12 cellular contexts compared by ENCODE assay signal in genomic region chr20:25398363-25399037, GRCh38. TPM values are rescaled to one million over a fixed set of nuclear protein-coding genes. Genes with fewer than 3 reads are reported as not detected.
DNase-seq lines count a peak whose midpoint lies in the region; ATAC-seq, FAIRE-seq and TF ChIP-seq lines count a peak whose summit lies in the region.
"Had no signal": no experiment of that assay in that cellular context is flagged by ENCODE, and none has a peak within 500 bp of the region (broad histone marks: within the 10 kb centered on the region; RNA-seq: fewer than 3 reads in every experiment).

No MANE protein-coding gene starts in this region.

- H2AFZ ChIP-seq in GM23248 (peak overlapping the region; percentile 24), PC-9 (no peak overlapping the region), fibroblast of lung (ENCODE audit: low read length) (peak overlapping the region; percentile 25)

- H3K27me3 ChIP-seq in GM23248 (replicated peaks; ENCODE audit: insufficient read depth) (no peaks in the 10 kb centered on the region), PC-9 (ENCODE audit: insufficient read depth, low read depth) (no peaks in the 10 kb centered on the region), fibroblast of lung (ENCODE audit: control insufficient read depth, insufficient read depth, low read length) (no peaks in the 10 kb centered on the region), pancreas (no peaks in the 10 kb centered on the region)

- in situ Hi-C loops in GM23248 (cut with MboI) = no loop called here

- WGBS in GM23248 (ENCODE audit: low coverage in 1 of 2, low lambda C conversion rate in 2 of 2, missing lambda C conversion rate in 2 of 2), 2 experiments = 57 to 60% methylated on average over 4 of the region's 4 CpGs
- 22 to 26% methylated on average over 4 of the region's 4 CpGs for WGBS in pancreas, 2 donors

- H3K4me3 ChIP-seq in GM23248 (no peak overlapping the region), PC-9 (no peak overlapping the region), fibroblast of lung (replicated peaks in 1 of 4; ENCODE audit: control extremely low read depth in 1 of 4, insufficient read depth in 1 of 4, low read depth in 3 of 4, low read length in 4 of 4) (no peak overlapping the region), pancreas (no peak overlapping the region)

- H3K9me3 ChIP-seq in GM23248 (ENCODE audit: low read depth) (no peaks in the 10 kb centered on the region), PC-9 (ENCODE audit: insufficient read depth, low read depth) (peaks cover 10% of the 10 kb centered on the region; the same call in 1 of the 2 replicates), fibroblast of lung (ENCODE audit: control insufficient read depth, insufficient read depth, low read depth, low read length) (no peaks in the 10 kb centered on the region), pancreas (no peaks in the 10 kb centered on the region)

- ATAC-seq in pancreas (peak; percentile 42 to 62 (median 55)), HG03442 (IDR thresholded peaks at IDR 0.05; ENCODE audit: unreplicated experiment) (no peak), HG03280 (IDR thresholded peaks at IDR 0.05; ENCODE audit: unreplicated experiment) (no peak)
- ATAC-seq: natural killer cell treated with Interleukin-12 subunit alpha and Interleukin-12 subunit beta and Interleukin-15 and Interleukin-18, amount 100 ng/mL, for 72 hours had no signal

- intact Hi-C loops in PC-9 (cut with micrococcal nuclease; ENCODE audit: unreplicated experiment) = loop anchor here (1.0 to 2.0 kb wide), 7 partner anchors 62 to 405 kb away; no protein-coding TSS in a partner anchor
- intact Hi-C loops in pancreas (cut with DNase I) = loop anchor here in 1 of 3 donors (5.0 kb wide), 1 partner anchor 61 kb away; no protein-coding TSS in a partner anchor

- H4K20me1 ChIP-seq in GM23248 (ENCODE audit: insufficient read depth) = no peaks in the 10 kb centered on the region
- no peaks in the 10 kb centered on the region for H4K20me1 ChIP-seq in PC-9 (ENCODE audit: insufficient read depth)
- H4K20me1 ChIP-seq in fibroblast of lung (ENCODE audit: control insufficient read depth, extremely low read depth, insufficient read depth, low read length) = no peaks in the 10 kb centered on the region

- no TSS peak for BruUV-seq in PC-9 (replicated peaks; lab: Mats Ljungman, UMichigan)

- DNase-seq in GM23248 (no peak), PC-9 (peak in 1 of 2 experiments; percentile 37), fibroblast of lung (ENCODE audit: low read depth in 2 of 2) (no peak), pancreas (no peak), NCI-H2029 (lab: John Stamatoyannopoulos, UW) (no peak), GM19238 (ENCODE audit: insufficient read length, low spot score) (no peak)
- DNase-seq: activated CD4-positive, CD25-positive, alpha-beta regulatory T cell treated with anti-CD3 and anti-CD28 coated beads, Interleukin-2, amount 50 U/mL, for 72 hours; activated effector memory CD4-positive, alpha-beta T cell treated with Interleukin-2 at 50 U/mL for 16 hours; stimulated activated CD4-positive, alpha-beta T cell treated with anti-CD3 and anti-CD28 coated beads, Interleukin-1b, Interleukin-23, amount 100 ng/mL, for 48 hours had no signal

- H3K9ac ChIP-seq in GM23248 = no peak overlapping the region; the same call in 1 of the 2 replicates
- H3K9ac ChIP-seq in fibroblast of lung (ENCODE audit: insufficient read depth, low read length) = no peak overlapping the region

- H3K27ac ChIP-seq in GM23248 (peak overlapping the region; percentile 3; the same call in 1 of the 2 replicates), PC-9 (no peak overlapping the region), fibroblast of lung (ENCODE audit: insufficient read depth, low read length) (no peak overlapping the region), pancreas (peak overlapping the region in 1 of 4 donors; percentile 26)

- no peak for FAIRE-seq in pancreas (lab: Jason Lieb, UNC)

- no peak overlapping the region for H3K4me2 ChIP-seq in GM23248 (ENCODE audit: unreplicated experiment)
- H3K4me2 ChIP-seq in PC-9 = peak overlapping the region; percentile 51
- no peak overlapping the region for H3K4me2 ChIP-seq in fibroblast of lung (ENCODE audit: extremely low read depth, insufficient read depth, low read length)

- CTCF ChIA-PET in PC-9 (lab: Charles Lee) = interaction anchor here (0.5 to 2.4 kb wide), 12 partner anchors 9 to 690 kb away, joined by 3 to 12 read pairs (median 4); partner anchors contain the start of genes APMAP and GINS1

- H3K9me2 ChIP-seq in GM23248 (ENCODE audit: insufficient read depth) (no peaks in the 10 kb centered on the region), PC-9 (ENCODE audit: insufficient read depth) (no peaks in the 10 kb centered on the region)

- H3K4me1 ChIP-seq in GM23248 (ENCODE audit: insufficient read depth) (peaks cover 11% of the 10 kb centered on the region), PC-9 (replicated peaks; ENCODE audit: insufficient read depth) (peaks cover 25% of the 10 kb centered on the region), fibroblast of lung (ENCODE audit: control insufficient read depth, extremely low read depth, insufficient read depth, low read length) (peaks cover 6% of the 10 kb centered on the region), pancreas (peaks cover 0 to 11% (median 0%) of the 10 kb centered on the region in 3 donors)

- TF ChIP-seq CTCF in PC-9 (conservative IDR thresholded peaks at IDR 0.05) = no peak
- TF ChIP-seq CTCF in fibroblast of lung (conservative IDR thresholded peaks at IDR 0.05 in 1 of 2, IDR thresholded peaks at IDR 0.05 in 1 of 2; ENCODE audit: low read depth in 1 of 2, low read length in 2 of 2) = no peak
- no peak for TF ChIP-seq CTCF in pancreas (IDR thresholded peaks at IDR 0.05)

- H3F3A ChIP-seq in GM23248 (ENCODE audit: insufficient read depth) (peaks cover 17% of the 10 kb centered on the region), PC-9 (ENCODE audit: insufficient read depth, low read depth) (peaks cover 9% of the 10 kb centered on the region; the same call in 1 of the 2 replicates)

- H3K36me3 ChIP-seq in GM23248 (ENCODE audit: low read depth) (no peaks in the 10 kb centered on the region), PC-9 (ENCODE audit: low read depth) (no peaks in the 10 kb centered on the region), fibroblast of lung (ENCODE audit: control insufficient read depth, insufficient read depth, low read length) (no peaks in the 10 kb centered on the region), pancreas (no peaks in the 10 kb centered on the region)

- POLR2A ChIA-PET in PC-9 (lab: Charles Lee; ENCODE audit: unreplicated experiment) = interaction anchor here (0.6 to 0.8 kb wide), 3 partner anchors 10 to 172 kb away, joined by 3 to 6 read pairs (median 3); no protein-coding TSS in a partner anchor

- H3K79me2 ChIP-seq in GM23248 (ENCODE audit: insufficient read depth) = no peaks in the 10 kb centered on the region
- H3K79me2 ChIP-seq in PC-9 (ENCODE audit: low read depth) = no peaks in the 10 kb centered on the region
- no peaks in the 10 kb centered on the region for H3K79me2 ChIP-seq in fibroblast of lung (ENCODE audit: control insufficient read depth, insufficient read depth, low read length)

RNA-seq across cellular contexts. Expression of gene ABHD12, which starts 7.9 kb away (rescaled TPM):
- total RNA-seq in GM23248 (2014; rRNA removed; shearing (Covaris generic)) = 48.6 and 50.6 TPM in 2 replicates
- polyA plus RNA-seq in GM23248 (2016; fragmentation: Nextera tagmentation; extraction: Ambion mirVana) = 75.0 and 82.1 TPM in 2 replicates
- total RNA-seq in PC-9 (2021) = 60.1 and 72.6 TPM in 2 replicates
- total RNA-seq in fibroblast of lung = 45.7 and 79.1 TPM in 2 replicates
- polyA plus RNA-seq in fibroblast of lung = 52.9 and 84.6 TPM in 2 replicates
- polyA plus RNA-seq in fibroblast of lung (2012) = 82.8 and 88.6 TPM in 2 replicates
- polyA minus RNA-seq in fibroblast of lung (ENCODE audit: low replicate concordance) = 86.2 and 110 TPM in 2 replicates
- total RNA-seq in pancreas = 10 to 100 TPM; 44.4 to 73.0 (median 53.9) TPM
- 10 to 100 TPM; 55.9 to 64.3 TPM for polyA plus RNA-seq in pancreas

RNA-seq across cellular contexts. Expression of gene GINS1, which starts 9.0 kb away (rescaled TPM):
- 2.9 and 7.5 TPM in 2 replicates for total RNA-seq in GM23248 (2014; rRNA removed; shearing (Covaris generic))
- polyA plus RNA-seq in GM23248 (2016; fragmentation: Nextera tagmentation; extraction: Ambion mirVana) (4.4 and 5.2 TPM in 2 replicates), fibroblast of lung (5.6 and 13.5 TPM in 2 replicates), pancreas (under 1 TPM; 0.46 to 0.52 TPM)
- total RNA-seq in PC-9 (2021) (26.6 and 27.8 TPM in 2 replicates), fibroblast of lung (1.3 and 3.0 TPM in 2 replicates), pancreas (under 1 TPM; 0.32 to 0.98 (median 0.50) TPM)
- polyA plus RNA-seq in fibroblast of lung (2012) = 3.5 and 9.7 TPM in 2 replicates
- 1.7 and 4.6 TPM in 2 replicates for polyA minus RNA-seq in fibroblast of lung (ENCODE audit: low replicate concordance)

Comparison
In these comparisons a context has a peak if more than half of its experiments do, and no peak if none do; other contexts are left out.
1. ATAC-seq: peak in pancreas (4 of 4); none in HG03442 (single experiment) and HG03280 (single experiment).